ENCODE assay signal across 26 cellular contexts in the genomic region with DNA sequence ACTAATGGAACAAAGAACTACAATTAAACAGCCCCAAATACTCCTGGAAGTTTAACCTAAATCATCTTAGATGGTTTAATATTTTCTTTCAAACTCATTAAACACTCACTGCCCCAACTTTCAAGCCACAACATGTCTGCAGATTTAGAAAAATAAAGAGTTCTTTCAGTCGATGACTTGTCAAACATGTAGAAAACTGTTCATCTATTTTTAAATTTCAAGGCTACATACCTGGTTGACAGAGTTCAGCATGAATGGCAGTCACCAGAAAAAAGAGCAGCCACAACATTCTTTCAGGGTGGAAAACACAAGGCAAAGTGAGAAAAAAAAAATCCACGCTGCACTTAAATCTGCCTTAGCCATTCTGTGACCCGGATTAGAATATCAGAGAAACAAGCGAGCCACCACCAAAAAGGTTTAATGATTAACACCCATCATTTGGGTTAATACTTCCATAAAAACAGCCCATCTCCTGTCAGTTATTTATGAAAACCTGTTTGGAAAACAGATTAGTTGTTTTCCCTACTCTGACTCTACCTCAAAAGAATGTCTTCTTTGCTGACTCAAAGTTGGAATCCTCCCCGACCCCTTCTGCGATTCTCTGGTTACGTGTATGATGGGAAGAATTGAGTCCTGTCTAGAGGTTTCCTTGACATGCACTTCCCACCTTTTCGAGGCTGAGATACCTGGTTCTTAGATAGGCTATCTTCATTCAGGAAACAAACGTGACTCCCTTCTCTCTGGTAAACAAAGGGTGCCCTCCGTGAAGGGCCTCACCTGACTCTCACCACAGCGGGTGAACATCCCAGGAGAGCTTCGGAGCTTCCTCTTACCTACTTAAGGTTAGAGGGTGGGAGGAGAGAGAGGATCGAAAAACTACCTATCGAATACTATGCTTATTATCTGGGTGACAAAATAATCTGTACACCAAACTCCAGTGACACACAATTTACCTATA. TPM values are rescaled to one million over a fixed set of nuclear protein-coding genes. Genes with fewer than 3 reads are reported as not detected.
DNase-seq lines count a peak whose midpoint lies in the region; ATAC-seq and TF ChIP-seq lines count a peak whose summit lies in the region.
"Had no signal": no experiment of that assay in that cellular context is flagged by ENCODE, and none has a peak within 500 bp of the region (broad histone marks: within the 10 kb centered on the region; RNA-seq: fewer than 3 reads in every experiment).

A gene with protein sequence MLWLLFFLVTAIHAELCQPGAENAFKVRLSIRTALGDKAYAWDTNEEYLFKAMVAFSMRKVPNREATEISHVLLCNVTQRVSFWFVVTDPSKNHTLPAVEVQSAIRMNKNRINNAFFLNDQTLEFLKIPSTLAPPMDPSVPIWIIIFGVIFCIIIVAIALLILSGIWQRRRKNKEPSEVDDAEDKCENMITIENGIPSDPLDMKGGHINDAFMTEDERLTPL (minus strand): TSS at position 319 of the 958 bp plus-strand sequence. CDS start 30 bp downstream, at position 289.

- no peak for TF ChIP-seq CTCF in PC-9 (conservative IDR thresholded peaks at IDR 0.05)
- no peak for TF ChIP-seq CTCF in epithelial cell of proximal tubule (conservative IDR thresholded peaks at IDR 0.05; ENCODE audit: low read depth, low read length)
- TF ChIP-seq CTCF in right lobe of liver (IDR thresholded peaks at IDR 0.05): no peak
- TF ChIP-seq CTCF in endothelial cell (IDR thresholded peaks at IDR 0.05; ENCODE audit: unreplicated experiment): no peak

- 41% methylated on average over 13 of the region's 14 CpGs for WGBS in right lobe of liver (ENCODE audit: insufficient coverage, low coverage, low lambda C conversion rate, missing lambda C conversion rate)

- no peaks in the 10 kb centered on the region for H4K20me1 ChIP-seq in PC-9 (ENCODE audit: insufficient read depth)

- CTCF ChIA-PET in PC-9 (lab: Charles Lee): no interaction called here

- POLR2A ChIA-PET in PC-9 (lab: Charles Lee; ENCODE audit: unreplicated experiment): no interaction called here

- H3K27me3 ChIP-seq in PC-9 (ENCODE audit: insufficient read depth, low read depth) (no peaks in the 10 kb centered on the region), right lobe of liver (peaks cover 0 to 8% of the 10 kb centered on the region in 2 donors)
- H3K27me3 ChIP-seq: cardiac muscle cell had no signal

- BruUV-seq in PC-9 (replicated peaks; lab: Mats Ljungman, UMichigan): no TSS peak

- TF ChIP-seq POLR2A in right lobe of liver (IDR thresholded peaks at IDR 0.05): no peak

- H3K36me3 ChIP-seq in PC-9 (ENCODE audit: low read depth) (no peaks in the 10 kb centered on the region), right lobe of liver (no peaks in the 10 kb centered on the region)
- H3K36me3 ChIP-seq: BLaER1, cardiac muscle cell had no signal

- H3K4me1 Mint-ChIP-seq in endothelial cell (ENCODE audit: unreplicated experiment): peaks cover 9% of the 10 kb centered on the region
- H3K4me1 Mint-ChIP-seq: activated B cell treated with CpG ODN at 0.5 μM for 24 hours; naive thymus-derived CD4-positive, alpha-beta T cell had no signal

- no peak within 1 kb of the TSS for H3K4me3 ChIP-seq in PC-9
- no peak within 1 kb of the TSS for H3K4me3 ChIP-seq in epithelial cell of proximal tubule (ENCODE audit: low read depth, low read length)
- H3K4me3 ChIP-seq in right lobe of liver: peak within 1 kb of the TSS in 2 of 3 donors; percentile 0 to 5
- H3K4me3 ChIP-seq: BLaER1, cardiac muscle cell had no signal

- no peaks in the 10 kb centered on the region for H3K79me2 ChIP-seq in PC-9 (ENCODE audit: low read depth)

- no peak within 1 kb of the TSS for H2AFZ ChIP-seq in PC-9

- peak within 1 kb of the TSS; percentile 40 for H3K4me2 ChIP-seq in PC-9
- H3K4me2 ChIP-seq: BLaER1, KMS-11 had no signal

- H3K36me3 Mint-ChIP-seq in endothelial cell (ENCODE audit: low read depth, unreplicated experiment): no peaks in the 10 kb centered on the region

- ATAC-seq in right lobe of liver: peak; percentile 26 to 70 (median 46)
- ATAC-seq: naive thymus-derived CD4-positive, alpha-beta T cell; Right ventricle myocardium inferior had no signal

- in situ Hi-C loops in Caki2 (cut with HindIII; ENCODE audit: low pct_unique_long_range_greater_than_20kb, low sequenced_read_pairs): no loop called here

- peaks cover 21% of the 10 kb centered on the region for H3K4me1 ChIP-seq in PC-9 (replicated peaks; ENCODE audit: insufficient read depth)
- no peaks in the 10 kb centered on the region for H3K4me1 ChIP-seq in right lobe of liver
- H3K4me1 ChIP-seq: BLaER1 had no signal

- no peaks in the 10 kb centered on the region for H3K9me3 Mint-ChIP-seq in endothelial cell (ENCODE audit: unreplicated experiment)
- H3K9me3 Mint-ChIP-seq: activated B cell treated with CpG ODN at 0.5 μM for 24 hours; naive thymus-derived CD4-positive, alpha-beta T cell had no signal

- intact Hi-C loops in PC-9 (cut with micrococcal nuclease; ENCODE audit: unreplicated experiment): no loop called here
- intact Hi-C loops in right lobe of liver (cut with DNase I): no loop called here

- peak; percentile 54 for DNase-seq in Caki2 (ENCODE audit: low read depth)
- peak in 1 of 2 experiments; percentile 50 for DNase-seq in PC-9
- peak; percentile 39 for DNase-seq in epithelial cell of proximal tubule (ENCODE audit: low read depth)
- DNase-seq in right lobe of liver: no peak
- DNase-seq in D341Med (ENCODE audit: low spot score): no peak
- DNase-seq in stimulated activated CD4-positive, alpha-beta T cell treated with anti-CD3 and anti-CD28 coated beads, Interleukin-15, amount 100 ng/mL, for 24 hours: no peak
- DNase-seq in SIG-M5 (lab: John Stamatoyannopoulos, UW): no peak
- DNase-seq in endothelial cell (ENCODE audit: low spot score): no peak
- DNase-seq: activated B cell treated with CpG ODN at 0.5 μM for 24 hours; activated CD4-positive, alpha-beta T cell treated with anti-CD3 and anti-CD28 coated beads, Interleukin-2, amount 50 U/mL, for 4 hours; activated CD8-positive, alpha-beta memory T cell treated with anti-CD3 and anti-CD28 coated beads, Interleukin-2, amount 50 U/mL, for 4 hours; activated effector memory CD4-positive, alpha-beta T cell treated with Interleukin-2 at 50 U/mL for 16 hours; erythroblast; foreskin fibroblast; GOT3; mesenchymal stem cell; naive thymus-derived CD4-positive, alpha-beta T cell; NCI-H1694; NCI-H2227 treated with DMSO at 0.1 percent for 48 hours; NCI-H748 treated with DMSO at 0.1 percent for 48 hours had no signal

- H3K4me3 Mint-ChIP-seq in endothelial cell (ENCODE audit: unreplicated experiment): no peak within 1 kb of the TSS
- H3K4me3 Mint-ChIP-seq: activated B cell treated with CpG ODN at 0.5 μM for 24 hours; naive thymus-derived CD4-positive, alpha-beta T cell had no signal

- no peaks in the 10 kb centered on the region for H3K27me3 Mint-ChIP-seq in endothelial cell (ENCODE audit: unreplicated experiment)

- no peaks in the 10 kb centered on the region for H3F3A ChIP-seq in PC-9 (ENCODE audit: insufficient read depth, low read depth)

- H3K27ac ChIP-seq in PC-9 (peak within 1 kb of the TSS; percentile 58), right lobe of liver (no peak within 1 kb of the TSS)
- H3K27ac ChIP-seq: BLaER1, cardiac muscle cell, KMS-11 had no signal

- H3K27ac Mint-ChIP-seq in endothelial cell (ENCODE audit: unreplicated experiment): no peak within 1 kb of the TSS
- H3K27ac Mint-ChIP-seq: activated B cell treated with CpG ODN at 0.5 μM for 24 hours; naive thymus-derived CD4-positive, alpha-beta T cell had no signal

- H3K9me3 ChIP-seq in PC-9 (ENCODE audit: insufficient read depth, low read depth): no peaks in the 10 kb centered on the region
- no peaks in the 10 kb centered on the region for H3K9me3 ChIP-seq in right lobe of liver
- H3K9me3 ChIP-seq: BLaER1 had no signal

- H3K9me2 ChIP-seq in PC-9 (ENCODE audit: insufficient read depth): no peaks in the 10 kb centered on the region

RNA-seq across cellular contexts. Expression of the gene that starts here (rescaled TPM):
- 5.8 and 6.5 TPM in 2 replicates for total RNA-seq in Caki2 (2014; rRNA removed; shearing (Covaris generic); ENCODE audit: low replicate concordance)
- total RNA-seq in PC-9 (2021) (1.1 and 2.7 TPM in 2 replicates), epithelial cell of proximal tubule (1.7 and 3.3 TPM in 2 replicates), right lobe of liver (10 to 100 TPM in 5 of 6 experiments, 1 to 10 TPM in 1; 8.8 to 14.0 (median 10.2) TPM), endothelial cell (ENCODE audit: unreplicated experiment) (0.95 TPM)
- total RNA-seq: dermis microvascular lymphatic vessel endothelial cell, G401 had no signal

Comparison
In these comparisons a context has a peak if more than half of its experiments do, and no peak if none do; other contexts are left out.
1. DNase-seq: peak in Caki2 (single experiment) and epithelial cell of proximal tubule (single experiment); none in right lobe of liver (0 of 3), D341Med (single experiment), stimulated activated CD4-positive, alpha-beta T cell treated with anti-CD3 and anti-CD28 coated beads, Interleukin-15, amount 100 ng/mL, for 24 hours (single experiment), SIG-M5 (single experiment) and endothelial cell (single experiment).
2. H3K4me3 ChIP-seq: peak in right lobe of liver (2 of 3); none in PC-9 (single experiment) and epithelial cell of proximal tubule (single experiment).